19 cellular contexts compared by ENCODE assay signal in genomic region chr1:59670662-59671061, GRCh38.
DNase-seq lines count a peak whose midpoint lies in the region; ATAC-seq, FAIRE-seq and TF ChIP-seq lines count a peak whose summit lies in the region.
"Had no signal": no experiment of that assay in that cellular context is flagged by ENCODE, and none has a peak within 500 bp of the region (broad histone marks: within the 10 kb centered on the region; RNA-seq: fewer than 3 reads in every experiment).

No MANE protein-coding gene starts in this region.

- peaks cover 6% of the 10 kb centered on the region for H3K36me3 Mint-ChIP-seq in neural progenitor cell

- H3K4me2 ChIP-seq in H1 (ENCODE audit: insufficient read depth in 1 of 2, low read depth in 2 of 2, low read length in 2 of 2): no peak overlapping the region
- H3K4me2 ChIP-seq in neural progenitor cell: peak overlapping the region; percentile 16

- H2BK5ac ChIP-seq in H1 (ENCODE audit: low read depth, low read length): 0 out of 2 replicates have a peak overlapping the region, but pooled peaks have one; percentile 41

- H2AK5ac ChIP-seq in H1 (ENCODE audit: low read depth, low read length): peak overlapping the region; percentile 87; the same call in 1 of the 2 replicates

- no peak overlapping the region for H3K4ac ChIP-seq in H1 (replicated peaks; ENCODE audit: insufficient read length, low read depth, low read length)

- H3K9me3 ChIP-seq in heart right ventricle (no peaks in the 10 kb centered on the region), H1 (ENCODE audit: insufficient read depth in 2 of 2, low read depth in 1 of 2, low read length in 1 of 2) (no peaks in the 10 kb centered on the region), neural progenitor cell (ENCODE audit: low read depth) (no peaks in the 10 kb centered on the region), upper lobe of right lung (no peaks in the 10 kb centered on the region)
- H3K9me3 ChIP-seq: transverse colon had no signal

- H3K79me1 ChIP-seq in H1 (ENCODE audit: low read depth, low read length): no peaks in the 10 kb centered on the region; the same call in 1 of the 2 replicates

- peak overlapping the region; percentile 54 for H3K27ac Mint-ChIP-seq in neural progenitor cell
- H3K27ac Mint-ChIP-seq: activated B cell treated with CpG ODN at 0.5 μM for 24 hours; activated naive CD8-positive, alpha-beta T cell treated with anti-CD3 and anti-CD28 coated beads, Interleukin-2, amount 50 U/mL, for 24 hours; activated T-helper 1 cell treated with anti-CD3 and anti-CD28 coated beads, Interleukin-12 subunit alpha, Interleukin-12 subunit beta, Interleukin-2, Interleukin-4 antibody, amounts not matched to agents 30 ng/mL and 10 ng/mL and 1 ng/mL, durations not matched to agents 14 hours and 24 hours and 36 hours; CD4-positive, alpha-beta T cell had no signal

- H3K4me1 ChIP-seq in heart right ventricle (peaks cover 0 to 63% (median 21%) of the 10 kb centered on the region in 9 donors), H1 (replicated peaks in 1 of 4; ENCODE audit: control insufficient read depth in 3 of 4, insufficient read depth in 4 of 4, low read length in 3 of 4) (peaks cover 4 to 16% (median 11%) of the 10 kb centered on the region in 4 experiments; a peak in 6 of 7 replicates), neural progenitor cell (peaks cover 38% of the 10 kb centered on the region), upper lobe of right lung (peaks cover 27% of the 10 kb centered on the region)

- H3K79me2 ChIP-seq in H1 (ENCODE audit: control insufficient read depth in 1 of 2, insufficient read depth in 2 of 2, low read length in 2 of 2) (no peaks in the 10 kb centered on the region), neural progenitor cell (ENCODE audit: low read depth) (no peaks in the 10 kb centered on the region)

- no peak overlapping the region for H4K5ac ChIP-seq in H1 (ENCODE audit: insufficient read length, low read depth, low read length)

- peak overlapping the region; percentile 19 for H4K91ac ChIP-seq in H1 (replicated peaks; ENCODE audit: insufficient read length, low read length)

- no peak overlapping the region for H2AFZ ChIP-seq in H1 (ENCODE audit: low read length)
- no peak overlapping the region for H2AFZ ChIP-seq in neural progenitor cell (replicated peaks)

- no peak overlapping the region for H3K4me3 ChIP-seq in heart right ventricle
- no peak overlapping the region for H3K4me3 ChIP-seq in H1 (ENCODE audit: extremely low read depth in 1 of 4, insufficient read depth in 2 of 4, low read depth in 3 of 4, low read length in 4 of 4)
- no peak overlapping the region for H3K4me3 ChIP-seq in neural progenitor cell
- no peak overlapping the region for H3K4me3 ChIP-seq in upper lobe of right lung
- H3K4me3 ChIP-seq: transverse colon had no signal

- no peak overlapping the region for H2BK15ac ChIP-seq in H1 (ENCODE audit: low read length)

- no peak overlapping the region for H3K23ac ChIP-seq in H1 (ENCODE audit: insufficient read length)

- POLR2A ChIA-PET in H1 (lab: Charles Lee; ENCODE audit: partially characterized antibody): no interaction called here

- H3K14ac ChIP-seq in H1 (ENCODE audit: insufficient read length): no peak overlapping the region

- H3K27me3 Mint-ChIP-seq in neural progenitor cell (ENCODE audit: insufficient read depth, low read depth): peaks cover 12% of the 10 kb centered on the region
- H3K27me3 Mint-ChIP-seq: activated B cell treated with CpG ODN at 0.5 μM for 24 hours; activated naive CD8-positive, alpha-beta T cell treated with anti-CD3 and anti-CD28 coated beads, Interleukin-2, amount 50 U/mL, for 24 hours; CD4-positive, alpha-beta T cell; progenitor cell of endocrine pancreas had no signal

- H3K27me3 ChIP-seq in heart right ventricle (no peaks in the 10 kb centered on the region), H1 (replicated peaks in 1 of 4; ENCODE audit: control insufficient read depth in 3 of 4, extremely low read depth in 1 of 4, insufficient read depth in 3 of 4, low read length in 3 of 4) (no peaks in the 10 kb centered on the region), neural progenitor cell (no peaks in the 10 kb centered on the region), upper lobe of right lung (no peaks in the 10 kb centered on the region)
- H3K27me3 ChIP-seq: transverse colon had no signal

- intact Hi-C loops in heart right ventricle (cut with DNase I) (loop anchor here in 1 of 10 donors (10.0 kb wide), 1 partner anchor 306 kb away; no protein-coding TSS in a partner anchor), left cardiac atrium (cut with DNase I) (no loop called here), upper lobe of right lung (cut with DNase I) (no loop called here)

- peak overlapping the region; percentile 56; the same call in 1 of the 2 replicates for H2BK20ac ChIP-seq in H1 (ENCODE audit: low read length)

- no peaks in the 10 kb centered on the region for H3K9me3 Mint-ChIP-seq in neural progenitor cell
- H3K9me3 Mint-ChIP-seq: activated B cell treated with CpG ODN at 0.5 μM for 24 hours; activated naive CD8-positive, alpha-beta T cell treated with anti-CD3 and anti-CD28 coated beads, Interleukin-2, amount 50 U/mL, for 24 hours; activated T-helper 1 cell treated with anti-CD3 and anti-CD28 coated beads, Interleukin-12 subunit alpha, Interleukin-12 subunit beta, Interleukin-2, Interleukin-4 antibody, amounts not matched to agents 30 ng/mL and 10 ng/mL and 1 ng/mL, durations not matched to agents 14 hours and 24 hours and 36 hours; CD4-positive, alpha-beta T cell had no signal

- H4K20me1 ChIP-seq in H1 (replicated peaks in 1 of 2; ENCODE audit: control insufficient read depth in 1 of 2, insufficient read depth in 2 of 2, low read length in 2 of 2) (no peaks in the 10 kb centered on the region), neural progenitor cell (ENCODE audit: low read depth) (no peaks in the 10 kb centered on the region)

- CTCF ChIA-PET in H1 (lab: Charles Lee; ENCODE audit: partially characterized antibody): interaction anchor here (1.4 kb wide), 1 partner anchor 8 kb away, joined by 4 read pairs; no protein-coding TSS in a partner anchor

- DNase-seq in heart right ventricle (no peak), left cardiac atrium (no peak), H1 (ENCODE audit: low read depth in 1 of 2, low spot score in 2 of 2) (no peak), neural progenitor cell (ENCODE audit: low spot score) (no peak), upper lobe of right lung (no peak), NCI-H1105 (lab: John Stamatoyannopoulos, UW) (no peak)
- no peak for DNase-seq in stimulated activated CD8-positive, alpha-beta memory T cell treated with anti-CD3 and anti-CD28 coated beads, Interleukin-4, amount 100 ng/mL, for 48 hours
- DNase-seq: activated B cell treated with CpG ODN at 0.5 μM for 24 hours; activated naive CD8-positive, alpha-beta T cell treated with anti-CD3 and anti-CD28 coated beads, Interleukin-2, amount 50 U/mL, for 24 hours; CD4-positive, alpha-beta T cell; GOT3; NCI-H2107; transverse colon had no signal

- no peaks in the 10 kb centered on the region for H3K36me3 ChIP-seq in heart right ventricle
- no peaks in the 10 kb centered on the region for H3K36me3 ChIP-seq in H1 (ENCODE audit: control insufficient read depth in 2 of 4, insufficient read depth in 4 of 4, low read length in 3 of 4)
- no peaks in the 10 kb centered on the region for H3K36me3 ChIP-seq in neural progenitor cell
- no peaks in the 10 kb centered on the region for H3K36me3 ChIP-seq in upper lobe of right lung
- H3K36me3 ChIP-seq: transverse colon had no signal

- ATAC-seq in heart right ventricle (peak in 1 of 8 donors; percentile 57), left cardiac atrium (no peak), upper lobe of right lung (peak; percentile 6), HG02870 (IDR thresholded peaks at IDR 0.05; ENCODE audit: unreplicated experiment) (no peak)
- ATAC-seq: activated naive CD8-positive, alpha-beta T cell treated with anti-CD3 and anti-CD28 coated beads, Interleukin-2, amount 50 U/mL, for 24 hours had no signal

- no peak overlapping the region for H4K8ac ChIP-seq in H1 (ENCODE audit: extremely low read depth, insufficient read depth, low read length)

- H3K9ac ChIP-seq in H1 (replicated peaks in 1 of 4; ENCODE audit: extremely low read depth in 1 of 4, low read depth in 3 of 4, low read length in 3 of 4) (no peak overlapping the region), neural progenitor cell (no peak overlapping the region)

- no peak for FAIRE-seq in H1 (lab: Jason Lieb, UNC)
- FAIRE-seq: A204.1, islet of Langerhans, RCC 7860 had no signal

- H3K4me3 Mint-ChIP-seq in neural progenitor cell: no peak overlapping the region
- H3K4me3 Mint-ChIP-seq: activated B cell treated with CpG ODN at 0.5 μM for 24 hours; activated naive CD8-positive, alpha-beta T cell treated with anti-CD3 and anti-CD28 coated beads, Interleukin-2, amount 50 U/mL, for 24 hours; activated T-helper 1 cell treated with anti-CD3 and anti-CD28 coated beads, Interleukin-12 subunit alpha, Interleukin-12 subunit beta, Interleukin-2, Interleukin-4 antibody, amounts not matched to agents 30 ng/mL and 10 ng/mL and 1 ng/mL, durations not matched to agents 14 hours and 24 hours and 36 hours; CD4-positive, alpha-beta T cell had no signal

- no peak for TF ChIP-seq EP300 in H1 (IDR thresholded peaks at IDR 0.05; ENCODE audit: borderline replicate concordance in 1 of 2, low read depth in 2 of 2, low read length in 2 of 2)

- H2BK120ac ChIP-seq in H1 (replicated peaks; ENCODE audit: low read depth, low read length): no peak overlapping the region

- 91 to 93% methylated on average over 1 of the region's 1 CpG for WGBS in heart right ventricle, 2 donors
- 94% methylated on average over 1 of the region's 1 CpG; no CpG with 5 or more reads in 1 of the 2 experiments for WGBS in H1 (ENCODE audit: extremely low coverage in 1 of 2, insufficient coverage in 1 of 2, insufficient read length in 1 of 2, insufficient replicate concordance in 2 of 2, low coverage in 1 of 2, low lambda C conversion rate in 2 of 2, missing lambda C conversion rate in 1 of 2), 2 experiments

- H3K18ac ChIP-seq in H1 (ENCODE audit: extremely low read depth, low read length): no peak overlapping the region; the same call in 1 of the 2 replicates

- H3K56ac ChIP-seq in H1 (replicated peaks; ENCODE audit: insufficient read length, low read depth, low read length): no peak overlapping the region

- peak overlapping the region in 6 of 10 donors; percentile 4 to 71 (median 42) for H3K27ac ChIP-seq in heart right ventricle
- H3K27ac ChIP-seq in H1 (ENCODE audit: low read depth, low read length): no peak overlapping the region
- H3K27ac ChIP-seq in neural progenitor cell: peak overlapping the region; percentile 97
- H3K27ac ChIP-seq in upper lobe of right lung: no peak overlapping the region

- TF ChIP-seq POLR2A in H1 (IDR thresholded peaks at IDR 0.05; ENCODE audit: control extremely low read depth in 1 of 2, low read depth in 2 of 2, low read length in 2 of 2): no peak

- H3K23me2 ChIP-seq in H1 (ENCODE audit: low read depth, low read length): no peaks in the 10 kb centered on the region

- no peak for TF ChIP-seq RAD21 in H1 (IDR thresholded peaks at IDR 0.05 in 1 of 2, conservative IDR thresholded peaks at IDR 0.05 in 1 of 2; ENCODE audit: low read depth in 2 of 2, low read length in 2 of 2)

- peaks cover 46% of the 10 kb centered on the region for H3K4me1 Mint-ChIP-seq in neural progenitor cell

- peak overlapping the region; percentile 40; the same call in 1 of the 2 replicates for H2BK12ac ChIP-seq in H1 (ENCODE audit: low read depth, low read length)

- no peak for TF ChIP-seq CTCF in heart right ventricle (IDR thresholded peaks at IDR 0.05)
- no peak for TF ChIP-seq CTCF in H1 (IDR thresholded peaks at IDR 0.05; ENCODE audit: control extremely low read depth in 1 of 3, insufficient read depth in 1 of 3, low read depth in 1 of 3, low read length in 3 of 3)
- no peak for TF ChIP-seq CTCF in neural progenitor cell (IDR thresholded peaks at IDR 0.05)
- TF ChIP-seq CTCF in upper lobe of right lung (IDR thresholded peaks at IDR 0.05): no peak

- H3F3A ChIP-seq in neural progenitor cell (ENCODE audit: low read depth): peaks cover 26% of the 10 kb centered on the region

Comparison
In these comparisons a context has a peak if more than half of its experiments do, and no peak if none do; other contexts are left out.
1. H3K27ac ChIP-seq: peak in heart right ventricle (6 of 10) and neural progenitor cell (single experiment); none in H1 (single experiment) and upper lobe of right lung (single experiment).